Comparison of ENCODE assay signal across 21 cellular contexts in the genomic region with DNA sequence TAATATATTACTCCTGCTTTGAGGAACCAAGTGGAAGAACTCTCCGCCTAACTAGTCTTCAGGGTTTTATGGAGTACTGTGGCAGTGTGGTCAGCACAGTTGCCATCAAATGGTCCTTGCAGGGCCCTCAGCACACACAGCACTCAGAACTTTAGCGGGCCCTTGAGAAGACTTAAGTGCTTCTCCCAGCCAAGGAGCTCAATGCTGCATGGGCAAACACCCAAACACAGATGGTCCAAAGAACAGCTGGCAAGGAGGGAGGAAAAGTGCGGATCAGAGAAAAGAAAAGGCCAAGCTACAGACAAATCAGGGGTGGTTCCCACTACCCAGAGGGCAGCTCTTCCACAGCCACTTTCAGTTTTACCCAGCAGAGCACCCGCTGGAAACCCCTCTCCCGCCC.
"Had no signal": no experiment of that assay in that cellular context is flagged by ENCODE, and none has a peak within 500 bp of the region (broad histone marks: within the 10 kb centered on the region; RNA-seq: fewer than 3 reads in every experiment).

No MANE protein-coding gene starts in this region.

- H3K27me3 ChIP-seq: esophagus squamous epithelium, pancreas, right lobe of liver, tibial artery had no signal

- H3K27ac Mint-ChIP-seq: effector memory CD8-positive, alpha-beta T cell; natural killer cell; type B pancreatic cell had no signal

- H3K36me3 Mint-ChIP-seq: natural killer cell, type B pancreatic cell had no signal

- ATAC-seq: effector memory CD8-positive, alpha-beta T cell; left ventricle myocardium superior; lower lobe of right lung; natural killer cell; pancreas; right lobe of liver had no signal

- H3K27ac ChIP-seq: coronary artery, esophagus squamous epithelium, lower lobe of right lung, pancreas, right lobe of liver, stomach, tibial artery had no signal

- H3K9me3 Mint-ChIP-seq: effector memory CD8-positive, alpha-beta T cell; natural killer cell; type B pancreatic cell had no signal

- H3K9me3 ChIP-seq: esophagus squamous epithelium, lower lobe of right lung, pancreas, right lobe of liver, stomach, tibial artery had no signal

- H3K4me3 ChIP-seq: coronary artery, esophagus squamous epithelium, lower lobe of right lung, pancreas, right lobe of liver, smooth muscle cell, stomach, tibial artery had no signal

- H3K4me3 Mint-ChIP-seq: effector memory CD8-positive, alpha-beta T cell; natural killer cell; type B pancreatic cell had no signal

- H3K36me3 ChIP-seq: esophagus squamous epithelium, lower lobe of right lung, pancreas, right lobe of liver, stomach, tibial artery had no signal

- DNase-seq: effector memory CD8-positive, alpha-beta T cell; erythroblast; esophagus squamous epithelium; head of caudate nucleus; left ventricle myocardium superior; lower lobe of right lung; natural killer cell; occipital lobe; pancreas; retina; right lobe of liver; stimulated activated CD4-positive, alpha-beta T cell treated with anti-CD3 and anti-CD28 coated beads, Interleukin-12 subunit alpha, Interleukin-12 subunit beta, amount 100 ng/mL, for 4 hours; stimulated activated CD4-positive, alpha-beta T cell treated with anti-CD3 and anti-CD28 coated beads, Interleukin-1b, Interleukin-23, amount 100 ng/mL, for 48 hours; stimulated activated CD4-positive, alpha-beta T cell treated with anti-CD3 and anti-CD28 coated beads, Interleukin-4, amount 100 ng/mL, for 1 hour; stimulated activated CD8-positive, alpha-beta memory T cell treated with anti-CD3 and anti-CD28 coated beads, Interleukin-4, amount 100 ng/mL, for 48 hours; stimulated activated naive CD4-positive, alpha-beta T cell; stomach; tibial artery had no signal

- H3K4me1 Mint-ChIP-seq: natural killer cell had no signal
